1 cellular context compared by ENCODE assay signal in genomic region chr17:17913695-17914332, GRCh38.
TF ChIP-seq lines count a peak whose summit lies in the region.

No MANE protein-coding gene starts in this region.

TF ChIP-seq in HepG2, 621 proteins besides CTCF, POLR2A, EP300 and RAD21 (continued from another document and continues in another):
- TF ChIP-seq ZNF18 (CRISPR knock-in tag; IDR thresholded peaks at IDR 0.05; ENCODE audit: insufficient replicate concordance) (no peak), GPN1 (CRISPR knock-in tag; IDR thresholded peaks at IDR 0.05; ENCODE audit: borderline replicate concordance) (no peak), CBFB (CRISPR knock-in tag; IDR thresholded peaks at IDR 0.05) (no peak), ZNF687 (CRISPR knock-in tag; IDR thresholded peaks at IDR 0.05) (peak; percentile 50), ZNF292 (CRISPR knock-in tag; IDR thresholded peaks at IDR 0.05; ENCODE audit: borderline replicate concordance, low read depth) (peak; percentile 50; the same call in 1 of the 2 replicates), NFYC (CRISPR knock-in tag; IDR thresholded peaks at IDR 0.05) (no peak), AHDC1 (CRISPR knock-in tag; IDR thresholded peaks at IDR 0.05; ENCODE audit: borderline replicate concordance) (no peak), TOPORS (CRISPR knock-in tag; IDR thresholded peaks at IDR 0.05) (no peak), ATRX (CRISPR knock-in tag; IDR thresholded peaks at IDR 0.05; ENCODE audit: borderline replicate concordance) (no peak), ATF5 (CRISPR knock-in tag; IDR thresholded peaks at IDR 0.05; ENCODE audit: low read depth) (no peak), NR2F6 (IDR thresholded peaks at IDR 0.05) (no peak), NR2F6 (CRISPR knock-in tag; IDR thresholded peaks at IDR 0.05) (peak; percentile 30; the same call in 1 of the 2 replicates), HOXA9 (CRISPR knock-in tag; IDR thresholded peaks at IDR 0.05; ENCODE audit: borderline replicate concordance) (no peak), PRDM10 (CRISPR knock-in tag; IDR thresholded peaks at IDR 0.05; ENCODE audit: low read depth) (no peak), ZNF773 (CRISPR knock-in tag; IDR thresholded peaks at IDR 0.05; ENCODE audit: borderline replicate concordance) (no peak), TP53 (CRISPR knock-in tag; conservative IDR thresholded peaks at IDR 0.05) (no peak), ZSCAN29 (CRISPR knock-in tag; conservative IDR thresholded peaks at IDR 0.05) (no peak), NCOR1 (IDR thresholded peaks at IDR 0.05; ENCODE audit: borderline replicate concordance, low read length) (no peak), GABPA (IDR thresholded peaks at IDR 0.05; ENCODE audit: low read depth, low read length) (no peak), GABPA (CRISPR knock-in tag; IDR thresholded peaks at IDR 0.05; ENCODE audit: low read depth) (no peak), RXRA (CRISPR knock-in tag; IDR thresholded peaks at IDR 0.05) (peak; percentile 18; the same call in 1 of the 2 replicates), FOSL2 (CRISPR knock-in tag; IDR thresholded peaks at IDR 0.05) (peak; percentile 95), FOXA1 (IDR thresholded peaks at IDR 0.05) (no peak), FOXA1 (CRISPR knock-in tag; IDR thresholded peaks at IDR 0.05) (no peak), MLLT10 (CRISPR knock-in tag; IDR thresholded peaks at IDR 0.05) (no peak), ZFP62 (CRISPR knock-in tag; IDR thresholded peaks at IDR 0.05) (no peak), GLMP (CRISPR knock-in tag; IDR thresholded peaks at IDR 0.05; ENCODE audit: borderline replicate concordance) (no peak), SNRNP70 (IDR thresholded peaks at IDR 0.05; ENCODE audit: low read depth, low read length) (no peak), ZNF451 (CRISPR knock-in tag; IDR thresholded peaks at IDR 0.05) (no peak), ZBTB2 (CRISPR knock-in tag; IDR thresholded peaks at IDR 0.05; ENCODE audit: low read depth) (no peak), NFE2 (CRISPR knock-in tag; IDR thresholded peaks at IDR 0.05) (no peak), FOXK1 (CRISPR knock-in tag; IDR thresholded peaks at IDR 0.05; ENCODE audit: borderline replicate concordance, low read depth) (no peak), HMGXB4 (CRISPR knock-in tag; IDR thresholded peaks at IDR 0.05; ENCODE audit: borderline replicate concordance in 1 of 2, low read depth in 1 of 2) (no peak), TGIF2 (CRISPR knock-in tag; IDR thresholded peaks at IDR 0.05) (no peak), TFAP4 (IDR thresholded peaks at IDR 0.05; ENCODE audit: borderline replicate concordance, low read depth) (peak; percentile 76; the same call in 1 of the 2 replicates), ZBTB7A (CRISPR knock-in tag; IDR thresholded peaks at IDR 0.05) (no peak), HOXA3 (CRISPR knock-in tag; IDR thresholded peaks at IDR 0.05) (no peak), SSRP1 (CRISPR knock-in tag; IDR thresholded peaks at IDR 0.05) (no peak), ZNF12 (CRISPR knock-in tag; IDR thresholded peaks at IDR 0.05) (no peak), ZNF777 (CRISPR knock-in tag; IDR thresholded peaks at IDR 0.05) (no peak), ZMYM2 (CRISPR knock-in tag; IDR thresholded peaks at IDR 0.05) (no peak), EHMT2 (IDR thresholded peaks at IDR 0.05; ENCODE audit: borderline replicate concordance, low read depth, low read length) (no peak)
